In genomic region chr12:51368640-51369517, GRCh38 we compare ENCODE assay signal across 10 cellular contexts. TPM values are rescaled to one million over a fixed set of nuclear protein-coding genes. Genes with fewer than 3 reads are reported as not detected.
A peak's percentile ranks its signal among the peaks of the same experiment; 100 is the strongest.
DNase-seq lines count a peak whose midpoint lies in the region; ATAC-seq, FAIRE-seq and TF ChIP-seq lines count a peak whose summit lies in the region.
"Had no signal": no experiment of that assay in that cellular context is flagged by ENCODE, and none has a peak within 500 bp of the region (broad histone marks: within the 10 kb centered on the region; RNA-seq: fewer than 3 reads in every experiment).

No MANE protein-coding gene starts in this region.

- dilution Hi-C loops in endothelial cell of umbilical vein (cut with MboI; ENCODE audit: extremely low pct_ligation_motif_present, low sequenced_read_pairs), result no loop called here

- H3K27ac ChIP-seq in endothelial cell of umbilical vein (ENCODE audit: insufficient read depth, low read depth, low read length), result peak overlapping the region; percentile 91

- H3K36me3 Mint-ChIP-seq in activated CD4-positive, alpha-beta memory T cell treated with anti-CD3 and anti-CD28 coated beads, Interleukin-2, amount 10 ng/mL, durations not matched to agents 7 days and 5 days (ENCODE audit: low read depth), result peaks cover 37% of the 10 kb centered on the region

- no peaks in the 10 kb centered on the region for H3K36me3 ChIP-seq in endothelial cell of umbilical vein (ENCODE audit: control insufficient read depth in 2 of 2, extremely low read depth in 1 of 2, insufficient read depth in 2 of 2, low read length in 2 of 2)

- no peaks in the 10 kb centered on the region for H3K9me1 ChIP-seq in endothelial cell of umbilical vein (replicated peaks; ENCODE audit: control insufficient read depth, extremely low read depth, insufficient read depth, low read length)

- no peaks in the 10 kb centered on the region for H4K20me1 ChIP-seq in endothelial cell of umbilical vein (replicated peaks; ENCODE audit: control insufficient read depth, extremely low read depth, insufficient read depth, low read length)

- no peaks in the 10 kb centered on the region for H3K27me3 ChIP-seq in endothelial cell of umbilical vein (ENCODE audit: control insufficient read depth in 2 of 2, insufficient read depth in 2 of 2, low read length in 2 of 2)

- H3K79me2 ChIP-seq in endothelial cell of umbilical vein (ENCODE audit: control insufficient read depth, insufficient read depth, low read length), result no peaks in the 10 kb centered on the region

- H3K4me3 ChIP-seq in endothelial cell of umbilical vein (replicated peaks in 1 of 3; ENCODE audit: insufficient read depth in 1 of 3, low read depth in 1 of 3, low read length in 3 of 3), result no peak overlapping the region

- no peaks in the 10 kb centered on the region for H3K9me3 Mint-ChIP-seq in activated CD4-positive, alpha-beta memory T cell treated with anti-CD3 and anti-CD28 coated beads, Interleukin-2, amount 10 ng/mL, durations not matched to agents 7 days and 5 days

- POLR2A ChIA-PET in activated CD4-positive, alpha-beta memory T cell treated with anti-CD3 and anti-CD28 coated beads, Interleukin-2, amount 10 ng/mL, durations not matched to agents 7 days and 5 days (lab: Charles Lee), result interaction anchor here (0.8 to 1.7 kb wide), 14 partner anchors 8 to 605 kb away, joined by 3 to 34 read pairs (median 5); partner anchors contain the start of genes ATF1, DAZAP2, GALNT6 and LETMD1
- POLR2A ChIA-PET in endothelial cell of umbilical vein (lab: Charles Lee) (interaction anchor here (0.7 kb wide), 1 partner anchor 22 kb away, joined by 3 read pairs; the partner anchor contains the start of gene GALNT6), HEK293T (lab: Yijun Ruan, JAX) (no interaction called here)

- H3K9ac ChIP-seq in endothelial cell of umbilical vein (replicated peaks; ENCODE audit: extremely low read depth, insufficient read depth, low read length), result peak overlapping the region; percentile 22

- no peak overlapping the region for H3K4me2 ChIP-seq in endothelial cell of umbilical vein (ENCODE audit: insufficient read depth, low read length)

- no peak for TF ChIP-seq CTCF in endothelial cell of umbilical vein (IDR thresholded peaks at IDR 0.05; ENCODE audit: extremely low read depth in 1 of 2, insufficient read depth in 1 of 2, low read depth in 1 of 2, low read length in 2 of 2)

- FAIRE-seq in endothelial cell of umbilical vein (lab: Jason Lieb, UNC), result peak; percentile 96

- H3K27me3 Mint-ChIP-seq in activated CD4-positive, alpha-beta memory T cell treated with anti-CD3 and anti-CD28 coated beads, Interleukin-2, amount 10 ng/mL, durations not matched to agents 7 days and 5 days, result no peaks in the 10 kb centered on the region

- CTCF ChIA-PET in activated CD4-positive, alpha-beta memory T cell treated with anti-CD3 and anti-CD28 coated beads, Interleukin-2, amount 10 ng/mL, durations not matched to agents 7 days and 5 days (lab: Charles Lee), result interaction anchor here (0.7 to 1.6 kb wide), 12 partner anchors 9 to 656 kb away, joined by 3 to 6 read pairs (median 4); partner anchors contain the start of gene GALNT6
- CTCF ChIA-PET in endothelial cell of umbilical vein (lab: Charles Lee), result interaction anchor here (0.6 to 1.9 kb wide), 7 partner anchors 15 to 163 kb away, joined by 3 to 7 read pairs (median 4); partner anchors contain the start of gene GALNT6
- CTCF ChIA-PET in HEK293T (lab: Yijun Ruan, JAX), result no interaction called here

- H3K4me1 Mint-ChIP-seq in activated CD4-positive, alpha-beta memory T cell treated with anti-CD3 and anti-CD28 coated beads, Interleukin-2, amount 10 ng/mL, durations not matched to agents 7 days and 5 days, result peaks cover 57% of the 10 kb centered on the region

- peak; percentile 93 for ATAC-seq in GM18868 (IDR thresholded peaks at IDR 0.05; ENCODE audit: unreplicated experiment)
- ATAC-seq in HG02840 (IDR thresholded peaks at IDR 0.05; ENCODE audit: low FRiP score, unreplicated experiment), result peak; percentile 98

- intact Hi-C loops in endothelial cell of umbilical vein (cut with micrococcal nuclease), result loop anchor here (2.0 kb wide), 1 partner anchor 26 kb away; no protein-coding TSS in a partner anchor

- no TSS peak for BruUV-seq in endothelial cell of umbilical vein (replicated peaks; lab: Mats Ljungman, UMichigan)

- DNase-seq in NCI-H226 (peak; percentile 96), endothelial cell of umbilical vein (ENCODE audit: low read depth, low spot score) (peak; percentile 74), HEK293T (ENCODE audit: extremely low spot score) (no peak), NCI-H1048 (lab: John Stamatoyannopoulos, UW) (no peak)
- DNase-seq in activated CD4-positive, alpha-beta memory T cell treated with anti-CD3 and anti-CD28 coated beads, Interleukin-2, amount 10 ng/mL, durations not matched to agents 7 days and 5 days, result peak; percentile 93
- DNase-seq in stimulated activated CD4-positive, alpha-beta T cell treated with anti-CD3 and anti-CD28 coated beads, Interleukin-15, amount 100 ng/mL, for 1 hour (ENCODE audit: low read depth in 1 of 2, low spot score in 1 of 2), result peak; percentile 53 to 71

- peaks cover 41% of the 10 kb centered on the region for H3K4me1 ChIP-seq in endothelial cell of umbilical vein (ENCODE audit: control insufficient read depth, extremely low read depth, insufficient read depth, low read length)

- peak; percentile 56 for TF ChIP-seq POLR2A in endothelial cell of umbilical vein (IDR thresholded peaks at IDR 0.05; ENCODE audit: low read depth, low read length)

- peak overlapping the region; percentile 25 for H3K4me3 Mint-ChIP-seq in activated CD4-positive, alpha-beta memory T cell treated with anti-CD3 and anti-CD28 coated beads, Interleukin-2, amount 10 ng/mL, durations not matched to agents 7 days and 5 days

- H2AFZ ChIP-seq in endothelial cell of umbilical vein (ENCODE audit: low read depth, low read length), result no peak overlapping the region

- peak overlapping the region; percentile 74 for H3K27ac Mint-ChIP-seq in activated CD4-positive, alpha-beta memory T cell treated with anti-CD3 and anti-CD28 coated beads, Interleukin-2, amount 10 ng/mL, durations not matched to agents 7 days and 5 days

- no peaks in the 10 kb centered on the region for H3K9me3 ChIP-seq in endothelial cell of umbilical vein (replicated peaks; ENCODE audit: control insufficient read depth, insufficient read depth, low read length)

TF ChIP-seq in endothelial cell of umbilical vein, 7 proteins besides CTCF, POLR2A, EP300 and RAD21 (continues in another document):
- TF ChIP-seq POLR2AphosphoS5 (IDR thresholded peaks at IDR 0.05; ENCODE audit: insufficient read depth, low read depth, low read length), result peak; percentile 98
- peak; percentile 97 for TF ChIP-seq GATA2 (IDR thresholded peaks at IDR 0.05; ENCODE audit: insufficient read depth, insufficient read length, low read depth, low read length)

TF ChIP-seq in HEK293T, 16 proteins besides CTCF, POLR2A, EP300 and RAD21 (continues in another document):
- TF ChIP-seq CTBP1 (IDR thresholded peaks at IDR 0.05; ENCODE audit: borderline replicate concordance), result no peak
- no peak for TF ChIP-seq HDGF (IDR thresholded peaks at IDR 0.05; ENCODE audit: borderline replicate concordance)
- no peak for TF ChIP-seq NFRKB (IDR thresholded peaks at IDR 0.05)

RNA-seq across cellular contexts. Expression of gene GALNT6, which starts 22.3 kb away (rescaled TPM):
- total RNA-seq in activated CD4-positive, alpha-beta memory T cell treated with anti-CD3 and anti-CD28 coated beads, Interleukin-2, amount 10 ng/mL, durations not matched to agents 7 days and 5 days, result 10 to 100 TPM; 17.8 to 18.6 TPM
- 38.3 and 39.2 TPM in 2 replicates for total RNA-seq in endothelial cell of umbilical vein
- polyA plus RNA-seq in endothelial cell of umbilical vein, result 13.8 and 18.7 TPM in 2 replicates
- 18.8 and 20.6 TPM in 2 replicates for polyA plus RNA-seq in endothelial cell of umbilical vein (2011; cell fraction: cytosol; rRNA removed)
- polyA plus RNA-seq in endothelial cell of umbilical vein (2011; cell fraction: nucleus; rRNA removed), result 14.1 and 16.7 TPM in 2 replicates
- 24.9 and 66.5 TPM in 2 replicates for polyA plus RNA-seq in endothelial cell of umbilical vein (2012)
- 22.0 and 25.6 TPM in 2 replicates for polyA minus RNA-seq in endothelial cell of umbilical vein
- polyA minus RNA-seq in endothelial cell of umbilical vein (2011; cell fraction: cytosol; rRNA and poly(A)+ RNA removed), result not detected
- 13.3 and 16.1 TPM in 2 replicates for polyA minus RNA-seq in endothelial cell of umbilical vein (2011; cell fraction: nucleus; rRNA and poly(A)+ RNA removed)

RNA-seq across cellular contexts. Expression of gene CELA1, which starts 22.4 kb away (rescaled TPM):
- total RNA-seq in activated CD4-positive, alpha-beta memory T cell treated with anti-CD3 and anti-CD28 coated beads, Interleukin-2, amount 10 ng/mL, durations not matched to agents 7 days and 5 days, result not detected
- not detected in 2 replicates for total RNA-seq in endothelial cell of umbilical vein
- not detected in 2 replicates for polyA plus RNA-seq in endothelial cell of umbilical vein
- polyA plus RNA-seq in endothelial cell of umbilical vein (2011; cell fraction: cytosol; rRNA removed), result not detected in 2 replicates
- not detected in 2 replicates for polyA plus RNA-seq in endothelial cell of umbilical vein (2011; cell fraction: nucleus; rRNA removed)
- polyA plus RNA-seq in endothelial cell of umbilical vein (2012), result not detected in 2 replicates
- not detected in 2 replicates for polyA minus RNA-seq in endothelial cell of umbilical vein
- not detected for polyA minus RNA-seq in endothelial cell of umbilical vein (2011; cell fraction: cytosol; rRNA and poly(A)+ RNA removed)
- not detected in 2 replicates for polyA minus RNA-seq in endothelial cell of umbilical vein (2011; cell fraction: nucleus; rRNA and poly(A)+ RNA removed)
- total RNA-seq: activated CD8-positive, alpha-beta memory T cell treated with anti-CD3 and anti-CD28 coated beads for 36 hours; subcutaneous adipose tissue had no signal

RNA-seq across cellular contexts. Expression of gene BIN2, which starts 44.9 kb away (rescaled TPM):
- 100 to 1,000 TPM; 206 to 214 TPM for total RNA-seq in activated CD4-positive, alpha-beta memory T cell treated with anti-CD3 and anti-CD28 coated beads, Interleukin-2, amount 10 ng/mL, durations not matched to agents 7 days and 5 days
- not detected in 2 replicates for total RNA-seq in endothelial cell of umbilical vein
- polyA plus RNA-seq in endothelial cell of umbilical vein, result not detected in 2 replicates
- not detected in 2 replicates for polyA plus RNA-seq in endothelial cell of umbilical vein (2011; cell fraction: cytosol; rRNA removed)
- polyA plus RNA-seq in endothelial cell of umbilical vein (2011; cell fraction: nucleus; rRNA removed), result not detected in 2 replicates
- not detected in 2 replicates for polyA plus RNA-seq in endothelial cell of umbilical vein (2012)
- polyA minus RNA-seq in endothelial cell of umbilical vein, result not detected in 2 replicates
- not detected for polyA minus RNA-seq in endothelial cell of umbilical vein (2011; cell fraction: cytosol; rRNA and poly(A)+ RNA removed)
- not detected in 2 replicates for polyA minus RNA-seq in endothelial cell of umbilical vein (2011; cell fraction: nucleus; rRNA and poly(A)+ RNA removed)

RNA-seq across cellular contexts. Expression of gene SLC4A8, which starts 55.8 kb away (rescaled TPM):
- total RNA-seq in activated CD4-positive, alpha-beta memory T cell treated with anti-CD3 and anti-CD28 coated beads, Interleukin-2, amount 10 ng/mL, durations not matched to agents 7 days and 5 days, result 1 to 10 TPM; 5.2 to 5.4 TPM
- total RNA-seq in endothelial cell of umbilical vein, result 7.1 and 9.7 TPM in 2 replicates
- polyA plus RNA-seq in endothelial cell of umbilical vein, result 3.0 and 4.7 TPM in 2 replicates
- polyA plus RNA-seq in endothelial cell of umbilical vein (2011; cell fraction: cytosol; rRNA removed), result 2.4 and 3.2 TPM in 2 replicates
- polyA plus RNA-seq in endothelial cell of umbilical vein (2011; cell fraction: nucleus; rRNA removed), result 6.9 and 7.4 TPM in 2 replicates
- polyA plus RNA-seq in endothelial cell of umbilical vein (2012), result 2.6 and 5.2 TPM in 2 replicates
- polyA minus RNA-seq in endothelial cell of umbilical vein, result 8.2 and 13.0 TPM in 2 replicates
- not detected for polyA minus RNA-seq in endothelial cell of umbilical vein (2011; cell fraction: cytosol; rRNA and poly(A)+ RNA removed)
- 9.4 and 11.9 TPM in 2 replicates for polyA minus RNA-seq in endothelial cell of umbilical vein (2011; cell fraction: nucleus; rRNA and poly(A)+ RNA removed)

Comparison
In these comparisons a context has a peak if more than half of its experiments do, and no peak if none do; other contexts are left out.
1. DNase-seq: peak in NCI-H226 (single experiment), activated CD4-positive, alpha-beta memory T cell treated with anti-CD3 and anti-CD28 coated beads, Interleukin-2, amount 10 ng/mL, durations not matched to agents 7 days and 5 days (single experiment), endothelial cell of umbilical vein (single experiment) and stimulated activated CD4-positive, alpha-beta T cell treated with anti-CD3 and anti-CD28 coated beads, Interleukin-15, amount 100 ng/mL, for 1 hour (2 of 2); none in HEK293T (single experiment) and NCI-H1048 (single experiment).
2. RNA of gene BIN2, which starts 44.9 kb away (total RNA-seq): 206 to 214 TPM in activated CD4-positive, alpha-beta memory T cell treated with anti-CD3 and anti-CD28 coated beads, Interleukin-2, amount 10 ng/mL, durations not matched to agents 7 days and 5 days; not detected in endothelial cell of umbilical vein; every median in the first group is over 100 times any median in the second.